ENCODE assay signal across 16 cellular contexts in the genomic region with DNA sequence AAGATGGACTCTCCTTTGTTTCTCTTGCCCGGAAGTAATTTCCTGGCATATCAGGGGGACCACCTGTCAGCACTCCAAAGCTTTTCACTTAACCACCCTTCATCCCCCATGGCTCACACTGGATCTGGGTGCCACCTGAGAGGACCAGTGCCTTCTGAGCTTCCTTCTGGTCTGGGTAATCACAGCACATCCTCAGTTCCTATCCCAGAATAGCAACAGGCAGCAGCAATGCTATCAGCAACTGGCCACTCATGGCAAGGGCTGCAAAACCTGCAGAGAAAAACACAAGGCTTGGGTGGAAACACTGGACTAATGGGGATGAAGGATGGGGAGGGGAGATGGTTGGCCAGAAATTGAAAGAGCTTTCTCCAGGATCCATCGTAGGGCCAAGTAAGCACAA. TPM values are rescaled to one million over a fixed set of nuclear protein-coding genes. Genes with fewer than 3 reads are reported as not detected.
A peak's percentile ranks its signal among the peaks of the same experiment; 100 is the strongest.
DNase-seq lines count a peak whose midpoint lies in the region; ATAC-seq and TF ChIP-seq lines count a peak whose summit lies in the region.
"Had no signal": no experiment of that assay in that cellular context is flagged by ENCODE, and none has a peak within 500 bp of the region (broad histone marks: within the 10 kb centered on the region; RNA-seq: fewer than 3 reads in every experiment).

No MANE protein-coding gene starts in this region.

- TF ChIP-seq CTCF in HCT116 (IDR thresholded peaks at IDR 0.05 in 2 of 3, conservative IDR thresholded peaks at IDR 0.05 in 1 of 3; ENCODE audit: borderline replicate concordance in 1 of 3, insufficient read depth in 1 of 3, low read depth in 2 of 3, low read length in 2 of 3) (no peak), hepatocyte (IDR thresholded peaks at IDR 0.05; ENCODE audit: poor library complexity) (no peak)

- H3K4me1 ChIP-seq in HCT116 (ENCODE audit: control insufficient read depth in 1 of 2, insufficient read depth in 2 of 2, low read length in 2 of 2) (no peaks in the 10 kb centered on the region), hepatocyte (ENCODE audit: insufficient read depth) (peaks cover 27% of the 10 kb centered on the region)

- intact Hi-C loops in HCT116 (cut with micrococcal nuclease), result no loop called here

- H3K9me2 ChIP-seq in HCT116 (ENCODE audit: insufficient read depth) (no peaks in the 10 kb centered on the region), hepatocyte (replicated peaks; ENCODE audit: insufficient read depth) (no peaks in the 10 kb centered on the region)

- no peaks in the 10 kb centered on the region for H3K79me2 ChIP-seq in HCT116 (ENCODE audit: insufficient read depth, low read length)
- H3K79me2 ChIP-seq in hepatocyte, result no peaks in the 10 kb centered on the region

- DNase-seq in NCI-H524 (lab: John Stamatoyannopoulos, UW), result peak; percentile 16 to 58
- DNase-seq in NCI-H524 treated with DMSO at 0.1 percent for 48 hours (lab: John Stamatoyannopoulos, UW), result no peak
- no peak for DNase-seq in HCT116 (ENCODE audit: low read depth, low spot score)
- peak; percentile 59 for DNase-seq in NCI-H2029 treated with DMSO at 0.1 percent for 48 hours (lab: John Stamatoyannopoulos, UW)
- peak; percentile 3 for DNase-seq in hepatocyte (ENCODE audit: low spot score)
- no peak for DNase-seq in T-helper 9 cell
- DNase-seq: ACHN; CD4-positive, CD25-positive, alpha-beta regulatory T cell; HCEC 1CT; NCI-H187; NCI-H345; RPMI8226; SW 1271 had no signal

- no peaks in the 10 kb centered on the region for H3K27me3 ChIP-seq in HCT116 (ENCODE audit: insufficient read depth, low read length)
- no peaks in the 10 kb centered on the region for H3K27me3 ChIP-seq in hepatocyte
- H3K27me3 ChIP-seq: SJCRH30 had no signal

- H3K9me3 ChIP-seq in HCT116 (ENCODE audit: control insufficient read depth in 1 of 2, insufficient read depth in 1 of 2, low read depth in 1 of 2, low read length in 2 of 2) (no peaks in the 10 kb centered on the region), hepatocyte (ENCODE audit: low read depth) (no peaks in the 10 kb centered on the region)

- CTCF ChIA-PET in HCT116 (lab: Charles Lee), result no interaction called here

- H4K20me1 ChIP-seq in HCT116 (ENCODE audit: insufficient read depth) (no peaks in the 10 kb centered on the region), hepatocyte (ENCODE audit: insufficient read depth, poor library complexity, severe bottlenecking) (no peaks in the 10 kb centered on the region)

- no peak for TF ChIP-seq POLR2A in HCT116 (IDR thresholded peaks at IDR 0.05; ENCODE audit: borderline replicate concordance, extremely low read depth, insufficient read depth, insufficient read length)

- WGBS in hepatocyte (ENCODE audit: low lambda C conversion rate, missing lambda C conversion rate), result 66% methylated on average over 2 of the region's 2 CpGs

- H3K27ac ChIP-seq in HCT116 (ENCODE audit: low read depth, low read length) (no peak overlapping the region), hepatocyte (no peak overlapping the region)
- H3K27ac ChIP-seq: SJCRH30 had no signal

- ATAC-seq in HCT116 (no peak), HG03571 (IDR thresholded peaks at IDR 0.05; ENCODE audit: unreplicated experiment) (no peak), HG02588 (IDR thresholded peaks at IDR 0.05; ENCODE audit: unreplicated experiment) (no peak)

- no peak overlapping the region for H2AFZ ChIP-seq in HCT116 (ENCODE audit: low read depth, low read length, poor library complexity, severe bottlenecking)
- no peak overlapping the region for H2AFZ ChIP-seq in hepatocyte

- H3K9ac ChIP-seq in HCT116 (ENCODE audit: low read length), result no peak overlapping the region

- no peak overlapping the region for H3K4me2 ChIP-seq in HCT116 (ENCODE audit: low read length)
- H3K4me2 ChIP-seq in hepatocyte, result no peak overlapping the region

- H3K36me3 ChIP-seq in HCT116 (ENCODE audit: control insufficient read depth in 1 of 2, insufficient read depth in 2 of 2, low read length in 2 of 2) (no peaks in the 10 kb centered on the region), hepatocyte (replicated peaks; ENCODE audit: insufficient read depth, low read depth) (no peaks in the 10 kb centered on the region)
- H3K36me3 ChIP-seq: SJCRH30 had no signal

- no TSS peak for BruUV-seq in HCT116 (replicated peaks; lab: Mats Ljungman, UMichigan)

- RAD21 ChIA-PET in HCT116 (lab: Charles Lee; ENCODE audit: low non-redundant PET in 1 of 2, low total read pairs in 2 of 2, uncharacterized antibody in 2 of 2, unreplicated experiment in 2 of 2), result no interaction called here

- POLR2A ChIA-PET in HCT116 (lab: Charles Lee), result no interaction called here

- H3K4me3 ChIP-seq in HCT116 (replicated peaks in 1 of 2; ENCODE audit: low read depth in 1 of 2, low read length in 2 of 2) (no peak overlapping the region), hepatocyte (no peak overlapping the region)
- H3K4me3 ChIP-seq: SJCRH30 had no signal

- no peak for TF ChIP-seq RAD21 in HCT116 (IDR thresholded peaks at IDR 0.05; ENCODE audit: low read depth)

TF ChIP-seq in HCT116, 20 proteins besides CTCF, POLR2A, EP300 and RAD21:
- TF ChIP-seq ZFX (IDR thresholded peaks at IDR 0.05), result peak; percentile 13; the same call in 1 of the 2 replicates
- TF ChIP-seq, protein P1, sequence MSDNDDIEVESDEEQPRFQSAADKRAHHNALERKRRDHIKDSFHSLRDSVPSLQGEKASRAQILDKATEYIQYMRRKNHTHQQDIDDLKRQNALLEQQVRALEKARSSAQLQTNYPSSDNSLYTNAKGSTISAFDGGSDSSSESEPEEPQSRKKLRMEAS (IDR thresholded peaks at IDR 0.05), result no peak
TF ChIP-seq in HCT116: peak in this region for 1.

RNA-seq across cellular contexts. Expression of gene CALM2, which starts 38.7 kb away (rescaled TPM):
- total RNA-seq in HCT116 (2021; ENCODE audit: unreplicated experiment), result 405 TPM
- 237 and 308 TPM in 2 replicates for polyA plus RNA-seq in HCT116 (2012)
- 705 and 910 TPM in 2 replicates for total RNA-seq in hepatocyte
- polyA plus RNA-seq in hepatocyte, result 1,204 and 1,284 TPM in 2 replicates

RNA-seq across cellular contexts. Expression of gene STPG4, which starts 59.9 kb away (rescaled TPM):
- total RNA-seq in HCT116 (2021; ENCODE audit: unreplicated experiment) (10.6 TPM), hepatocyte (0.72 TPM in 1 of 2 replicates, not detected in the other)
- polyA plus RNA-seq in HCT116 (2012), result 8.5 and 9.6 TPM in 2 replicates
- polyA plus RNA-seq in hepatocyte, result 0.19 TPM in 1 of 2 replicates, not detected in the other
- polyA plus RNA-seq: CD4-positive, CD25-positive, alpha-beta regulatory T cell had no signal

Comparison
In these comparisons a context has a peak if more than half of its experiments do, and no peak if none do; other contexts are left out.
1. DNase-seq: peak in NCI-H524 (2 of 2), NCI-H2029 treated with DMSO at 0.1 percent for 48 hours (single experiment) and hepatocyte (single experiment); none in NCI-H524 treated with DMSO at 0.1 percent for 48 hours (single experiment), HCT116 (single experiment) and T-helper 9 cell (single experiment).